In genomic region chr10:35639651-35640311, GRCh38 we compare ENCODE assay signal across 10 cellular contexts. TPM values are rescaled to one million over a fixed set of nuclear protein-coding genes. Genes with fewer than 3 reads are reported as not detected.
DNase-seq lines count a peak whose midpoint lies in the region; ATAC-seq and TF ChIP-seq lines count a peak whose summit lies in the region.
"Had no signal": no experiment of that assay in that cellular context is flagged by ENCODE, and none has a peak within 500 bp of the region (broad histone marks: within the 10 kb centered on the region; RNA-seq: fewer than 3 reads in every experiment).

No MANE protein-coding gene starts in this region.

- peaks cover 0 to 53% (median 19%) of the 10 kb centered on the region in 12 donors for H3K4me1 ChIP-seq in heart left ventricle

- intact Hi-C loops in activated CD8-positive, alpha-beta T cell treated with anti-CD3 and anti-CD28 coated beads for 36 hours (cut with micrococcal nuclease): loop anchor here (5.0 to 10.0 kb wide), 2 partner anchors 143 to 1245 kb away; no protein-coding TSS in a partner anchor
- intact Hi-C loops in heart left ventricle (cut with DNase I): loop anchor here (1.0 to 10.0 kb wide), 24 partner anchors 183 to 1245 kb away; partner anchors contain the start of gene CREM (in 1 of the 10)
- intact Hi-C loops in sciatic nerve (cut with DNase I): loop anchor here (5.0 kb wide), 1 partner anchor 1138 kb away; no protein-coding TSS in a partner anchor

- H3K27me3 ChIP-seq in heart left ventricle: peaks cover 0 to 48% (median 0%) of the 10 kb centered on the region in 9 donors

- CTCF ChIA-PET in activated CD8-positive, alpha-beta T cell treated with anti-CD3 and anti-CD28 coated beads for 36 hours (lab: Charles Lee): interaction anchor here (1.0 kb wide), 1 partner anchor 9 kb away, joined by 3 read pairs; no protein-coding TSS in a partner anchor

- peaks cover 0 to 12% (median 0%) of the 10 kb centered on the region in 9 donors for H3K36me3 ChIP-seq in heart left ventricle

- TF ChIP-seq CTCF in activated CD8-positive, alpha-beta T cell treated with anti-CD3 and anti-CD28 coated beads for 36 hours (IDR thresholded peaks at IDR 0.05): no peak
- peak in 1 of 12 donors; percentile 40 for TF ChIP-seq CTCF in heart left ventricle (IDR thresholded peaks at IDR 0.05)

- H3K27me3 Mint-ChIP-seq in activated CD8-positive, alpha-beta T cell treated with anti-CD3 and anti-CD28 coated beads for 36 hours: peaks cover 56% of the 10 kb centered on the region

- H3K9me3 ChIP-seq in heart left ventricle: no peaks in the 10 kb centered on the region

- H3K4me3 ChIP-seq in heart left ventricle: peak overlapping the region in 11 of 12 donors; percentile 14 to 94 (median 59)

- no peak for ATAC-seq in activated CD8-positive, alpha-beta T cell treated with anti-CD3 and anti-CD28 coated beads for 36 hours
- ATAC-seq in heart left ventricle (no peak), sciatic nerve (no peak)

- POLR2A ChIA-PET in activated CD8-positive, alpha-beta T cell treated with anti-CD3 and anti-CD28 coated beads for 36 hours (lab: Charles Lee): no interaction called here

- peak overlapping the region; percentile 49 for H3K4me3 Mint-ChIP-seq in activated CD8-positive, alpha-beta T cell treated with anti-CD3 and anti-CD28 coated beads for 36 hours

- peak; percentile 71 for DNase-seq in ELF-1 (ENCODE audit: low read depth, low spot score)
- no peak for DNase-seq in activated CD8-positive, alpha-beta T cell treated with anti-CD3 and anti-CD28 coated beads for 36 hours
- peak in 3 of 5 donors; percentile 19 to 46 (median 28) for DNase-seq in heart left ventricle
- peak; percentile 72 for DNase-seq in sciatic nerve (ENCODE audit: low spot score)
- DNase-seq in NOMO-1 (lab: John Stamatoyannopoulos, UW; ENCODE audit: unreplicated experiment in 2 of 2): no peak
- DNase-seq in NCI-H187 (lab: John Stamatoyannopoulos, UW): no peak
- no peak for DNase-seq in mesenteric fat pad (ENCODE audit: low spot score)
- no peak for DNase-seq in activated CD4-positive, CD25-positive, alpha-beta regulatory T cell (lab: John Stamatoyannopoulos, UW)

- H3K27ac Mint-ChIP-seq in activated CD8-positive, alpha-beta T cell treated with anti-CD3 and anti-CD28 coated beads for 36 hours: no peak overlapping the region

- H3K9me3 Mint-ChIP-seq in activated CD8-positive, alpha-beta T cell treated with anti-CD3 and anti-CD28 coated beads for 36 hours: no peaks in the 10 kb centered on the region

- no peak for TF ChIP-seq POLR2A in heart left ventricle (IDR thresholded peaks at IDR 0.05)

- H3K36me3 Mint-ChIP-seq in activated CD8-positive, alpha-beta T cell treated with anti-CD3 and anti-CD28 coated beads for 36 hours (ENCODE audit: low read depth): no peaks in the 10 kb centered on the region

- WGBS in heart left ventricle, 4 donors: 9 to 26% (median 21%) methylated on average over 34 to 64 of the region's 64 CpGs

- H3K27ac ChIP-seq in heart left ventricle: peak overlapping the region in 1 of 12 donors; percentile 75
- H3K27ac ChIP-seq: epithelial cell of prostate had no signal

- peaks cover 22% of the 10 kb centered on the region for H3K4me1 Mint-ChIP-seq in activated CD8-positive, alpha-beta T cell treated with anti-CD3 and anti-CD28 coated beads for 36 hours (ENCODE audit: low read depth)

RNA-seq across cellular contexts. Expression of gene FZD8, which starts 2.3 kb away (rescaled TPM):
- under 1 TPM; 0.14 to 0.22 TPM for total RNA-seq in activated CD8-positive, alpha-beta T cell treated with anti-CD3 and anti-CD28 coated beads for 36 hours
- 10 to 100 TPM in 3 of 9 donors, 1 to 10 TPM in 6; 4.0 to 17.1 (median 7.8) TPM for total RNA-seq in heart left ventricle
- 1 to 10 TPM; 1.9 to 8.0 TPM for polyA plus RNA-seq in heart left ventricle
- 43.5 TPM for total RNA-seq in sciatic nerve
- 13.0 TPM for total RNA-seq in mesenteric fat pad

RNA-seq across cellular contexts. Expression of gene GJD4, which starts 34.6 kb away (rescaled TPM):
- total RNA-seq in activated CD8-positive, alpha-beta T cell treated with anti-CD3 and anti-CD28 coated beads for 36 hours: not detected
- total RNA-seq in heart left ventricle (not detected), sciatic nerve (not detected), mesenteric fat pad (not detected)
- not detected for polyA plus RNA-seq in heart left ventricle
- total RNA-seq: HT1080 had no signal

Comparison
In these comparisons a context has a peak if more than half of its experiments do, and no peak if none do; other contexts are left out.
1. DNase-seq: peak in ELF-1 (single experiment), heart left ventricle (3 of 5) and sciatic nerve (single experiment); none in activated CD8-positive, alpha-beta T cell treated with anti-CD3 and anti-CD28 coated beads for 36 hours (single experiment), NOMO-1 (0 of 2), NCI-H187 (0 of 2), mesenteric fat pad (single experiment) and activated CD4-positive, CD25-positive, alpha-beta regulatory T cell (0 of 4).
2. RNA of gene FZD8, which starts 2.3 kb away (total RNA-seq): 43.5 TPM in sciatic nerve (single experiment), 13.0 TPM in mesenteric fat pad (single experiment) and 4.0 to 17.1 TPM in heart left ventricle; 0.14 to 0.22 TPM in activated CD8-positive, alpha-beta T cell treated with anti-CD3 and anti-CD28 coated beads for 36 hours; every median in the first group is over 4 times any median in the second.